1 cellular context compared by ENCODE assay signal in genomic region chr15:49620658-49621326, GRCh38.
TF ChIP-seq lines count a peak whose summit lies in the region.

TSS of gene DTWD1 (plus strand) at chr15:49621048. CDS start at chr15:49625168, 4,120 bp downstream.
TSS of gene FAM227B (minus strand) at chr15:49620818. CDS start at chr15:49615171, 5,647 bp downstream.

TF ChIP-seq in HepG2, 621 proteins besides CTCF, POLR2A, EP300 and RAD21 (continued from another document and continues in another):
- peak; percentile 87 for TF ChIP-seq PRDM10 (CRISPR knock-in tag; IDR thresholded peaks at IDR 0.05; ENCODE audit: low read depth)
- TF ChIP-seq LCORL (IDR thresholded peaks at IDR 0.05) = no peak
- TF ChIP-seq LCORL (CRISPR knock-in tag; IDR thresholded peaks at IDR 0.05) = peak; percentile 89
- peak; percentile 90 for TF ChIP-seq ATF2 (CRISPR knock-in tag; IDR thresholded peaks at IDR 0.05)
- TF ChIP-seq BCLAF1 (IDR thresholded peaks at IDR 0.05) = no peak
- TF ChIP-seq HNRNPK (IDR thresholded peaks at IDR 0.05; ENCODE audit: low read depth, low read length, poor library complexity, severe bottlenecking) = peak; percentile 17
- TF ChIP-seq SIX4 (CRISPR knock-in tag; IDR thresholded peaks at IDR 0.05) = peak; percentile 72; the same call in 1 of the 2 replicates
- peak; percentile 95 for TF ChIP-seq SAP130 (CRISPR knock-in tag; IDR thresholded peaks at IDR 0.05; ENCODE audit: low read depth)
- peak; percentile 92 for TF ChIP-seq U2AF1 (optimal IDR thresholded peaks at IDR 0.05; ENCODE audit: low read depth, low read length)
- peak; percentile 78; the same call in 1 of the 2 replicates for TF ChIP-seq KIAA2018 (CRISPR knock-in tag; IDR thresholded peaks at IDR 0.05; ENCODE audit: borderline replicate concordance)
- peak; percentile 90 for TF ChIP-seq ELF3 (CRISPR knock-in tag; IDR thresholded peaks at IDR 0.05)
- TF ChIP-seq ZNF143 (CRISPR knock-in tag; IDR thresholded peaks at IDR 0.05) = peak; percentile 75
- 0 out of 2 replicates have a peak, but pooled peaks have one; percentile 44 for TF ChIP-seq KDM6A (CRISPR knock-in tag; IDR thresholded peaks at IDR 0.05; ENCODE audit: low read depth)
- TF ChIP-seq TBP (CRISPR knock-in tag; IDR thresholded peaks at IDR 0.05) = no peak
- peak; percentile 97 for TF ChIP-seq BRCA1 (CRISPR knock-in tag; IDR thresholded peaks at IDR 0.05)
- TF ChIP-seq ZNF329 (CRISPR knock-in tag; IDR thresholded peaks at IDR 0.05; ENCODE audit: low read depth) = peak; percentile 93
- TF ChIP-seq NFKB2 (CRISPR knock-in tag; IDR thresholded peaks at IDR 0.05; ENCODE audit: borderline replicate concordance) = peak; percentile 98
- no peak for TF ChIP-seq POLR2AphosphoS2 (IDR thresholded peaks at IDR 0.05; ENCODE audit: low read depth, low read length)
- peak; percentile 51 for TF ChIP-seq TBL1XR1 (IDR thresholded peaks at IDR 0.05; ENCODE audit: borderline replicate concordance, low read length, partially characterized antibody)
- TF ChIP-seq AHR (CRISPR knock-in tag; IDR thresholded peaks at IDR 0.05) = peak; percentile 94
- TF ChIP-seq ZSCAN22 (CRISPR knock-in tag; IDR thresholded peaks at IDR 0.05) = peak; percentile 57; the same call in 1 of the 2 replicates
- TF ChIP-seq ZNF550 (CRISPR knock-in tag; IDR thresholded peaks at IDR 0.05; ENCODE audit: borderline replicate concordance) = no peak
- peak; percentile 71; the same call in 1 of the 2 replicates for TF ChIP-seq HNRNPL (IDR thresholded peaks at IDR 0.05; ENCODE audit: low read depth, low read length)
- TF ChIP-seq HOXD1 (CRISPR knock-in tag; IDR thresholded peaks at IDR 0.05) = peak; percentile 95
- no peak for TF ChIP-seq ZNF326 (CRISPR knock-in tag; IDR thresholded peaks at IDR 0.05; ENCODE audit: borderline replicate concordance)
- no peak for TF ChIP-seq CENPT (CRISPR knock-in tag; IDR thresholded peaks at IDR 0.05; ENCODE audit: low read depth)
- no peak for TF ChIP-seq LRRFIP1 (CRISPR knock-in tag; conservative IDR thresholded peaks at IDR 0.05)
- TF ChIP-seq NR3C1 (CRISPR knock-in tag; IDR thresholded peaks at IDR 0.05) = no peak
- TF ChIP-seq PCBP2 (optimal IDR thresholded peaks at IDR 0.05; ENCODE audit: low read depth, low read length, poor library complexity, severe bottlenecking) = no peak
- TF ChIP-seq SRF (IDR thresholded peaks at IDR 0.05; ENCODE audit: low read depth, low read length) = no peak; the same call in 1 of the 2 replicates
- TF ChIP-seq GTF3A (CRISPR knock-in tag; conservative IDR thresholded peaks at IDR 0.05) = peak; percentile 94; the same call in 1 of the 2 replicates
- TF ChIP-seq HINFP (CRISPR knock-in tag; IDR thresholded peaks at IDR 0.05; ENCODE audit: low read depth) = peak; percentile 96
- peak; percentile 86; the same call in 1 of the 2 replicates for TF ChIP-seq JUN (CRISPR knock-in tag; IDR thresholded peaks at IDR 0.05)
- TF ChIP-seq POLR2G (IDR thresholded peaks at IDR 0.05; ENCODE audit: low read depth, low read length) = peak; percentile 90
- no peak for TF ChIP-seq ZBTB1 (CRISPR knock-in tag; IDR thresholded peaks at IDR 0.05; ENCODE audit: borderline replicate concordance)
- peak; percentile 67 for TF ChIP-seq RCOR2 (CRISPR knock-in tag; IDR thresholded peaks at IDR 0.05)
- TF ChIP-seq BORCS8-MEF2B (CRISPR knock-in tag; IDR thresholded peaks at IDR 0.05) = peak; percentile 98
- peak; percentile 95 for TF ChIP-seq PITX1 (CRISPR knock-in tag; IDR thresholded peaks at IDR 0.05)
- TF ChIP-seq RFXANK (CRISPR knock-in tag; IDR thresholded peaks at IDR 0.05) = no peak
- TF ChIP-seq ARHGAP35 (CRISPR knock-in tag; IDR thresholded peaks at IDR 0.05; ENCODE audit: borderline replicate concordance) = peak; percentile 86; the same call in 1 of the 2 replicates
- peak; percentile 96 for TF ChIP-seq SMAD1 (CRISPR knock-in tag; IDR thresholded peaks at IDR 0.05; ENCODE audit: borderline replicate concordance, low read depth)
- peak; percentile 92 for TF ChIP-seq CEBPG (CRISPR knock-in tag; IDR thresholded peaks at IDR 0.05)
- TF ChIP-seq ARNT (IDR thresholded peaks at IDR 0.05) = no peak
- no peak for TF ChIP-seq SOX6 (IDR thresholded peaks at IDR 0.05)
- peak; percentile 79 for TF ChIP-seq SOX6 (CRISPR knock-in tag; IDR thresholded peaks at IDR 0.05)
- TF ChIP-seq ZNF547 (CRISPR knock-in tag; IDR thresholded peaks at IDR 0.05) = peak; percentile 98
